Comparison of ENCODE assay signal across 21 cellular contexts in genomic region chr10:126016156-126016805, GRCh38.
A peak's percentile ranks its signal among the peaks of the same experiment; 100 is the strongest.
DNase-seq lines count a peak whose midpoint lies in the region; ATAC-seq, FAIRE-seq and TF ChIP-seq lines count a peak whose summit lies in the region.
"Had no signal": no experiment of that assay in that cellular context is flagged by ENCODE, and none has a peak within 500 bp of the region (broad histone marks: within the 10 kb centered on the region; RNA-seq: fewer than 3 reads in every experiment).

No MANE protein-coding gene starts in this region.

- TF ChIP-seq CTCF in RWPE2 (IDR thresholded peaks at IDR 0.05; ENCODE audit: poor library complexity, severe bottlenecking) (no peak), epithelial cell of proximal tubule (conservative IDR thresholded peaks at IDR 0.05; ENCODE audit: low read depth, low read length) (no peak)

- H2BK120ac ChIP-seq in neuronal stem cell (ENCODE audit: low read depth, low read length), result no peak overlapping the region

- H2AFZ ChIP-seq in neuronal stem cell (ENCODE audit: low read length), result peak overlapping the region; percentile 36
- H2AFZ ChIP-seq: PC-9 had no signal

- H3K27ac ChIP-seq in RWPE2 (ENCODE audit: poor library complexity, severe bottlenecking) (no peak overlapping the region), neuronal stem cell (replicated peaks; ENCODE audit: low read length) (no peak overlapping the region)
- H3K27ac ChIP-seq: PC-9 had no signal

- peak; percentile 25 for DNase-seq in DMS53 (lab: John Stamatoyannopoulos, UW)
- no peak for DNase-seq in DMS53 treated with DMSO at 0.1 percent for 48 hours (lab: John Stamatoyannopoulos, UW; ENCODE audit: unreplicated experiment)
- no peak for DNase-seq in RWPE2 (ENCODE audit: low spot score)
- peak; percentile 61 for DNase-seq in epithelial cell of proximal tubule (ENCODE audit: low read depth)
- no peak for DNase-seq in neuronal stem cell (ENCODE audit: low spot score)
- no peak for DNase-seq in left lobe of liver (ENCODE audit: low spot score)
- DNase-seq in frontal cortex (ENCODE audit: low spot score in 2 of 2), result no peak
- DNase-seq: BE2C; CD4-positive, CD25-positive, alpha-beta regulatory T cell; H7; Kasumi-1; MM.1S; NCI-H1092 treated with DMSO at 0.1 percent for 48 hours; NCI-H146; NCI-H2081 treated with DMSO at 0.1 percent for 48 hours; NCI-H510A treated with DMSO at 0.1 percent for 48 hours; NCI-H82; PC-9 had no signal

- no peak overlapping the region for H3K14ac ChIP-seq in neuronal stem cell (ENCODE audit: low read length)

- no peaks in the 10 kb centered on the region for H3K36me3 ChIP-seq in RWPE2 (ENCODE audit: low read depth)
- H3K36me3 ChIP-seq in neuronal stem cell (replicated peaks in 1 of 2; ENCODE audit: control insufficient read depth in 2 of 2, insufficient read depth in 2 of 2, low read length in 2 of 2), result no peaks in the 10 kb centered on the region
- H3K36me3 ChIP-seq: BE2C had no signal

- H3K4me1 ChIP-seq in RWPE2 (ENCODE audit: insufficient read depth, poor library complexity, severe bottlenecking), result peaks cover 17% of the 10 kb centered on the region
- H3K4me1 ChIP-seq in neuronal stem cell (ENCODE audit: control insufficient read depth in 2 of 2, insufficient read depth in 1 of 2, low read depth in 1 of 2, low read length in 2 of 2), result peaks cover 6 to 25% of the 10 kb centered on the region in 2 donors
- H3K4me1 ChIP-seq: BE2C had no signal

- H3K18ac ChIP-seq in neuronal stem cell (ENCODE audit: low read length), result no peak overlapping the region

- H3K27me3 ChIP-seq in RWPE2 (ENCODE audit: insufficient read depth, poor library complexity, severe bottlenecking) (no peaks in the 10 kb centered on the region), neuronal stem cell (ENCODE audit: control insufficient read depth in 3 of 3, insufficient read depth in 3 of 3, low read depth in 1 of 3, low read length in 3 of 3) (no peaks in the 10 kb centered on the region)
- H3K27me3 ChIP-seq: BE2C had no signal

- no peak for FAIRE-seq in frontal cortex (lab: Jason Lieb, UNC)
- FAIRE-seq: D721Med, G401.6 had no signal

- H3K79me1 ChIP-seq in neuronal stem cell (ENCODE audit: low read depth, low read length), result no peaks in the 10 kb centered on the region

- whole genome bisulfite sequencing in neuronal stem cell (ENCODE audit: extremely low coverage in 2 of 2, insufficient read length in 2 of 2, insufficient replicate concordance in 1 of 2), 2 donors, result no CpG with 5 or more reads among the region's 4 CpGs

- no peak overlapping the region for H2BK12ac ChIP-seq in neuronal stem cell (ENCODE audit: low read length)

- no peak overlapping the region for H3K23ac ChIP-seq in neuronal stem cell (ENCODE audit: low read depth, low read length, poor library complexity)

- no peak overlapping the region for H3K4me3 ChIP-seq in RWPE2 (ENCODE audit: severe bottlenecking)
- no peak overlapping the region for H3K4me3 ChIP-seq in epithelial cell of proximal tubule (ENCODE audit: low read depth, low read length)
- no peak overlapping the region for H3K4me3 ChIP-seq in neuronal stem cell (ENCODE audit: low read length in 2 of 2)
- H3K4me3 ChIP-seq: PC-9 had no signal

- H4K91ac ChIP-seq in neuronal stem cell (ENCODE audit: low read depth, low read length, poor library complexity), result no peak overlapping the region

- no peak overlapping the region for H4K8ac ChIP-seq in neuronal stem cell (ENCODE audit: low read depth, low read length)

- H3K4ac ChIP-seq in neuronal stem cell (ENCODE audit: low read length), result no peak overlapping the region

- H2AK5ac ChIP-seq in neuronal stem cell (ENCODE audit: low read depth, low read length), result no peak overlapping the region

- no peak overlapping the region for H2BK5ac ChIP-seq in neuronal stem cell (ENCODE audit: low read length)

- H3K9me3 ChIP-seq in RWPE2 (ENCODE audit: severe bottlenecking), result no peaks in the 10 kb centered on the region
- no peaks in the 10 kb centered on the region for H3K9me3 ChIP-seq in neuronal stem cell (replicated peaks in 1 of 2; ENCODE audit: control insufficient read depth in 2 of 2, insufficient read depth in 1 of 2, low read depth in 1 of 2, low read length in 2 of 2)
- H3K9me3 ChIP-seq: BE2C had no signal

- H3K4me2 ChIP-seq in neuronal stem cell (ENCODE audit: insufficient read depth, low read length, poor library complexity, severe bottlenecking), result no peak overlapping the region
- H3K4me2 ChIP-seq: PC-9 had no signal

- ATAC-seq in RWPE2 (ENCODE audit: low read depth) (peak; percentile 28; the same call in 2 of the 3 replicates), left lobe of liver (no peak), HG03565 (IDR thresholded peaks at IDR 0.05; ENCODE audit: unreplicated experiment) (no peak)

- H3K9ac ChIP-seq in neuronal stem cell (ENCODE audit: low read depth, low read length, poor library complexity), result no peak overlapping the region

- H2BK15ac ChIP-seq in neuronal stem cell (ENCODE audit: low read length), result no peak overlapping the region

Comparison
In these comparisons a context has a peak if more than half of its experiments do, and no peak if none do; other contexts are left out.
1. DNase-seq: peak in DMS53 (single experiment) and epithelial cell of proximal tubule (single experiment); none in DMS53 treated with DMSO at 0.1 percent for 48 hours (single experiment), RWPE2 (single experiment), neuronal stem cell (single experiment), left lobe of liver (single experiment) and frontal cortex (0 of 2).